Comparison of ENCODE assay signal across 13 cellular contexts in the genomic region with DNA sequence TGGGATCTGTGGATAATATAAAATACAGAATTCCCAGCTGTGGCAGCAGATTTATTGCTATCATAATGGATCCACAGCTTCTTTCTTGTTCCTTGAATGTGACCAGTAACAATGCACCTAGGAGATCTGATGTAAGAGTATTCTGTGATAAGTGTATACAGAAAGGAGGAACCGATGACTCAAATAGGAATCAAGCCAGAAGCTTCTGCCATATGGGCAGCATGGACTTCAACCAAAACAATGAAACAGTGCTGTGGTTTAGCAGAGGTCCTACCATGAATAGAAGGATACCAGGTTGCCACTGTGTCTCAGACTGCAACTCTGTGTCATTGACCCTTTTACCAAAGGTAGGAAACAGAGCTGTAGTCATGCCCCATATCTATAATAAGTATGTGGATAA.
DNase-seq lines count a peak whose midpoint lies in the region; ATAC-seq and TF ChIP-seq lines count a peak whose summit lies in the region.
"Had no signal": no experiment of that assay in that cellular context is flagged by ENCODE, and none has a peak within 500 bp of the region (broad histone marks: within the 10 kb centered on the region; RNA-seq: fewer than 3 reads in every experiment).

No MANE protein-coding gene starts in this region.

- POLR2A ChIA-PET in PC-3 (lab: Charles Lee; ENCODE audit: unreplicated experiment), result no interaction called here

- no peaks in the 10 kb centered on the region for H3F3A ChIP-seq in PC-3 (ENCODE audit: low read length, unreplicated experiment)

- intact Hi-C loops in PC-3 (cut with micrococcal nuclease) (no loop called here), mucosa of descending colon (cut with DNase I, micrococcal nuclease) (no loop called here)

- H4K20me1 ChIP-seq in PC-3 (ENCODE audit: low read length), result no peaks in the 10 kb centered on the region

- no peak overlapping the region for H3K4me2 ChIP-seq in PC-3 (ENCODE audit: low read length)
- H3K4me2 ChIP-seq: KMS-11 had no signal

- ATAC-seq in GM21447 (IDR thresholded peaks at IDR 0.05; ENCODE audit: unreplicated experiment) (peak; percentile 55), PC-3 (no peak), mucosa of descending colon (no peak)
- ATAC-seq: right lobe of liver had no signal

- no peaks in the 10 kb centered on the region for H3K79me2 ChIP-seq in PC-3 (ENCODE audit: low read length)

- H3K36me3 ChIP-seq in PC-3 (ENCODE audit: low read depth, low read length) (no peaks in the 10 kb centered on the region), mucosa of descending colon (ENCODE audit: low read depth) (no peaks in the 10 kb centered on the region)
- H3K36me3 ChIP-seq: right lobe of liver, suprapubic skin had no signal

- no TSS peak for BruUV-seq in PC-3 (replicated peaks; lab: Mats Ljungman, UMichigan)

- H3K27ac ChIP-seq in PC-3 (ENCODE audit: low read length), result no peak overlapping the region
- H3K27ac ChIP-seq: KMS-11, right lobe of liver, suprapubic skin had no signal

- no peak overlapping the region for H2AFZ ChIP-seq in PC-3 (ENCODE audit: low read length)

- H3K9me2 ChIP-seq in PC-3 (replicated peaks; ENCODE audit: low read length), result no peaks in the 10 kb centered on the region

- TF ChIP-seq CTCF in PC-3 (conservative IDR thresholded peaks at IDR 0.05; ENCODE audit: low read depth, low read length) (no peak), mucosa of descending colon (IDR thresholded peaks at IDR 0.05) (no peak)

- H3K9ac ChIP-seq in PC-3 (ENCODE audit: low read length), result no peak overlapping the region
- H3K9ac ChIP-seq: KMS-11 had no signal

- H3K4me1 ChIP-seq in PC-3 (ENCODE audit: insufficient read depth, low read length) (no peaks in the 10 kb centered on the region), mucosa of descending colon (ENCODE audit: low read depth) (no peaks in the 10 kb centered on the region)
- H3K4me1 ChIP-seq: right lobe of liver, suprapubic skin had no signal

- H3K9me3 ChIP-seq in PC-3 (ENCODE audit: low read length) (no peaks in the 10 kb centered on the region), mucosa of descending colon (no peaks in the 10 kb centered on the region)
- H3K9me3 ChIP-seq: right lobe of liver, suprapubic skin had no signal

- peak; percentile 13 for DNase-seq in AG08396 (ENCODE audit: low spot score)
- DNase-seq in PC-3, result peak; percentile 11
- peak; percentile 60 for DNase-seq in fibroblast of gingiva (ENCODE audit: low read depth)
- no peak for DNase-seq in activated naive CD4-positive, alpha-beta T cell treated with anti-CD3 and anti-CD28 coated beads, Interleukin-2, amount 50 U/mL, for 16 hours
- no peak for DNase-seq in NAMALWA (ENCODE audit: low spot score)
- DNase-seq in mucosa of descending colon, result no peak
- DNase-seq in NCI-H2107 (lab: John Stamatoyannopoulos, UW), result no peak
- DNase-seq: amygdala, naive B cell, right lobe of liver had no signal

- peaks cover 14% of the 10 kb centered on the region; the same call in 1 of the 2 replicates for H3K27me3 ChIP-seq in PC-3 (ENCODE audit: low read length)
- H3K27me3 ChIP-seq: right lobe of liver, suprapubic skin had no signal

- no peak overlapping the region for H3K4me3 ChIP-seq in PC-3 (ENCODE audit: low read length)
- H3K4me3 ChIP-seq in mucosa of descending colon, result no peak overlapping the region
- H3K4me3 ChIP-seq: right lobe of liver, suprapubic skin had no signal

- CTCF ChIA-PET in PC-3 (lab: Charles Lee), result no interaction called here

Comparison
In these comparisons a context has a peak if more than half of its experiments do, and no peak if none do; other contexts are left out.
1. DNase-seq: peak in AG08396 (single experiment), PC-3 (single experiment) and fibroblast of gingiva (single experiment); none in activated naive CD4-positive, alpha-beta T cell treated with anti-CD3 and anti-CD28 coated beads, Interleukin-2, amount 50 U/mL, for 16 hours (single experiment), NAMALWA (single experiment), mucosa of descending colon (0 of 3) and NCI-H2107 (single experiment).